ENCODE assay signal across 8 cellular contexts in genomic region chr2:64562148-64562784, GRCh38. TPM values are rescaled to one million over a fixed set of nuclear protein-coding genes. Genes with fewer than 3 reads are reported as not detected.
DNase-seq lines count a peak whose midpoint lies in the region; ATAC-seq and TF ChIP-seq lines count a peak whose summit lies in the region.

No MANE protein-coding gene starts in this region.

- H3K27ac ChIP-seq in uterus: no peak overlapping the region

- no peaks in the 10 kb centered on the region for H3K36me3 Mint-ChIP-seq in natural killer cell
- H3K36me3 Mint-ChIP-seq in natural killer cell treated with Interleukin-12 subunit alpha and Interleukin-12 subunit beta and Interleukin-15 and Interleukin-18, amount 100 ng/mL, for 72 hours: no peaks in the 10 kb centered on the region

- peak; percentile 36 for TF ChIP-seq CTCF in natural killer cell (IDR thresholded peaks at IDR 0.05)
- peak; percentile 4 for TF ChIP-seq CTCF in fibroblast of villous mesenchyme (IDR thresholded peaks at IDR 0.05; ENCODE audit: insufficient read depth, low read depth, low read length)
- peak; percentile 19 to 35 (median 27) for TF ChIP-seq CTCF in uterus (IDR thresholded peaks at IDR 0.05)

- no peaks in the 10 kb centered on the region for H3K36me3 ChIP-seq in uterus

- H3K9me3 ChIP-seq in uterus: no peaks in the 10 kb centered on the region

- no peak overlapping the region for H3K4me3 ChIP-seq in fibroblast of villous mesenchyme (ENCODE audit: low read depth, low read length)
- H3K4me3 ChIP-seq in uterus: no peak overlapping the region

- H3K4me1 ChIP-seq in uterus: peaks cover 0 to 7% of the 10 kb centered on the region in 2 donors

- no peaks in the 10 kb centered on the region for H3K27me3 Mint-ChIP-seq in natural killer cell (ENCODE audit: low read depth in 2 of 2)
- no peaks in the 10 kb centered on the region for H3K27me3 Mint-ChIP-seq in natural killer cell treated with Interleukin-12 subunit alpha and Interleukin-12 subunit beta and Interleukin-15 and Interleukin-18, amount 100 ng/mL, for 72 hours

- intact Hi-C loops in natural killer cell (cut with micrococcal nuclease) (loop anchor here (1.0 to 2.0 kb wide), 2 partner anchors 40 to 231 kb away; no protein-coding TSS in a partner anchor), uterus (cut with DNase I; ENCODE audit: low total_unique reads) (no loop called here)

- no peak overlapping the region for H3K4me3 Mint-ChIP-seq in natural killer cell
- H3K4me3 Mint-ChIP-seq in natural killer cell treated with Interleukin-12 subunit alpha and Interleukin-12 subunit beta and Interleukin-15 and Interleukin-18, amount 100 ng/mL, for 72 hours: no peak overlapping the region

- DNase-seq in natural killer cell: no peak
- no peak for DNase-seq in natural killer cell treated with Interleukin-12 subunit alpha and Interleukin-12 subunit beta and Interleukin-15 and Interleukin-18, amount 100 ng/mL, for 72 hours (ENCODE audit: low spot score)
- peak; percentile 13 for DNase-seq in RPMI7951 (ENCODE audit: low read depth)
- DNase-seq in fibroblast of villous mesenchyme (ENCODE audit: low read depth): peak; percentile 11
- no peak for DNase-seq in uterus
- no peak for DNase-seq in activated CD8-positive, alpha-beta memory T cell treated with anti-CD3 and anti-CD28 coated beads for 24 hours

- peaks cover 27 to 33% of the 10 kb centered on the region in 2 donors for H3K4me1 Mint-ChIP-seq in natural killer cell
- H3K4me1 Mint-ChIP-seq in natural killer cell treated with Interleukin-12 subunit alpha and Interleukin-12 subunit beta and Interleukin-15 and Interleukin-18, amount 100 ng/mL, for 72 hours (ENCODE audit: low read depth in 2 of 2): peaks cover 22 to 25% of the 10 kb centered on the region in 2 donors

- peak overlapping the region in 1 of 2 donors; percentile 18 for H3K27ac Mint-ChIP-seq in natural killer cell
- H3K27ac Mint-ChIP-seq in natural killer cell treated with Interleukin-12 subunit alpha and Interleukin-12 subunit beta and Interleukin-15 and Interleukin-18, amount 100 ng/mL, for 72 hours: peak overlapping the region in 1 of 2 donors; percentile 16

- no peaks in the 10 kb centered on the region for H3K9me3 Mint-ChIP-seq in natural killer cell
- H3K9me3 Mint-ChIP-seq in natural killer cell treated with Interleukin-12 subunit alpha and Interleukin-12 subunit beta and Interleukin-15 and Interleukin-18, amount 100 ng/mL, for 72 hours: no peaks in the 10 kb centered on the region

- no peak for TF ChIP-seq POLR2A in uterus (IDR thresholded peaks at IDR 0.05)

- ATAC-seq in natural killer cell: peak in 1 of 3 donors; percentile 63
- no peak for ATAC-seq in natural killer cell treated with Interleukin-12 subunit alpha and Interleukin-12 subunit beta and Interleukin-15 and Interleukin-18, amount 100 ng/mL, for 72 hours
- no peak for ATAC-seq in HG03097 (IDR thresholded peaks at IDR 0.05; ENCODE audit: low FRiP score, unreplicated experiment)
- ATAC-seq in HG02798 (IDR thresholded peaks at IDR 0.05; ENCODE audit: poor library complexity, unreplicated experiment): no peak

- H3K27me3 ChIP-seq in uterus: no peaks in the 10 kb centered on the region

RNA-seq across cellular contexts. Expression of gene AFTPH, which starts 38.1 kb away (rescaled TPM):
- 10 to 100 TPM; 28.9 to 39.6 (median 39.5) TPM for total RNA-seq in natural killer cell
- 10 to 100 TPM; 38.7 to 49.0 TPM for total RNA-seq in natural killer cell treated with Interleukin-12 subunit alpha and Interleukin-12 subunit beta and Interleukin-15 and Interleukin-18, amount 100 ng/mL, for 72 hours
- 21.2 and 29.1 TPM in 2 replicates for total RNA-seq in RPMI7951 (2014; rRNA removed; shearing (Covaris generic))
- 26.4 and 40.2 TPM in 2 replicates for total RNA-seq in fibroblast of villous mesenchyme
- total RNA-seq in uterus: 10 to 100 TPM; 24.1 to 62.4 (median 37.4) TPM

Comparison
In these comparisons a context has a peak if more than half of its experiments do, and no peak if none do; other contexts are left out.
1. DNase-seq: peak in RPMI7951 (single experiment) and fibroblast of villous mesenchyme (single experiment); none in natural killer cell (single experiment), natural killer cell treated with Interleukin-12 subunit alpha and Interleukin-12 subunit beta and Interleukin-15 and Interleukin-18, amount 100 ng/mL, for 72 hours (single experiment), uterus (0 of 2) and activated CD8-positive, alpha-beta memory T cell treated with anti-CD3 and anti-CD28 coated beads for 24 hours (single experiment).
2. Peak in every context shown above with its lines, with median percentiles within 50 percentile points of each other: CTCF ChIP-seq.